In the genomic region with DNA sequence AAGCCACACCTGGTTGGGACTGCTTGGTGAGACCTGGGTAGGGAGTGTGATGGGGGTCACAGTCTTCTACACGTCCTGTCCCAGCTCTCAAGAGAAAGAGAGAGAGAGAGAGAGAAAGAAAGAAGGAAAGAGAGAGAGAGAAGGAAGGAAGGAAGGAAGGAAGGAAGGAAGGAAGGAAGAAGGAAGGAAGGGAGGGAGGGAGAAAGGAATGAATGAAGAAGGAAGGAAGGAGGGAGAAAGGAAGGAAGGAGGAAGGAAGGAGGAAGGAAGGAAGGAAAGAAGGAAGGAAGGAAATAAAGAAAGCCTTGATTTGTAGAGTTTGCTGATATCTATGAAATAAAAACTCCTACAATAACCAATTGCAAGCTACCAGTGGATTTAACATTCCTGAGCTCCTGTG, we compare ENCODE assay signal across 33 cellular contexts. TPM values are rescaled to one million over a fixed set of nuclear protein-coding genes. Genes with fewer than 3 reads are reported as not detected.
"Had no signal": no experiment of that assay in that cellular context is flagged by ENCODE, and none has a peak within 500 bp of the region (broad histone marks: within the 10 kb centered on the region; RNA-seq: fewer than 3 reads in every experiment).

No MANE protein-coding gene starts in this region.

- DNase-seq: activated B cell treated with CpG ODN at 0.5 μM for 24 hours; activated CD4-positive, alpha-beta memory T cell treated with anti-CD3 and anti-CD28 coated beads for 36 hours; activated CD4-positive, alpha-beta T cell treated with anti-CD3 and anti-CD28 coated beads for 4 hours; activated CD4-positive, alpha-beta T cell treated with anti-CD3 and anti-CD28 coated beads, Interleukin-2, amount 50 U/mL, for 1 hour; activated CD4-positive, CD25-positive, alpha-beta regulatory T cell treated with anti-CD3 and anti-CD28 coated beads, Interleukin-2, amount 50 U/mL, for 72 hours; activated CD8-positive, alpha-beta memory T cell treated with anti-CD3 and anti-CD28 coated beads, Interleukin-2, amount 50 U/mL, for 4 hours; activated gamma-delta T cell treated with Interleukin-2 at 50 U/mL for 16 hours; activated naive CD4-positive, alpha-beta T cell treated with anti-CD3 and anti-CD28 coated beads, Interleukin-2, amount 10 ng/mL, durations not matched to agents 7 days and 5 days; activated naive CD8-positive, alpha-beta T cell treated with anti-CD3 and anti-CD28 coated beads for 36 hours; activated T-cell treated with anti-CD3 and anti-CD28 coated beads for 4 hours; activated T-cell treated with anti-CD3 and anti-CD28 coated beads, Interleukin-2, amount 50 U/mL, for 4 hours; amniotic stem cell; brain microvascular endothelial cell; Karpas-422; KBM-7; NCI-H1048; NCI-H1105 treated with DMSO at 0.1 percent for 48 hours; NCI-H1436; NCI-H1694; NCI-H1930; NCI-H2081 treated with DMSO at 0.1 percent for 48 hours; NCI-H226; NCI-H446 treated with DMSO at 0.1 percent for 48 hours; NCI-H524 treated with DMSO at 0.1 percent for 48 hours; SHP77 treated with DMSO at 0.1 percent for 48 hours; T-cell; T-helper 2 cell; T-helper 9 cell had no signal

- ATAC-seq: activated T-cell treated with anti-CD3 and anti-CD28 coated beads, Interleukin-2, amount 50 U/mL, for 4 hours; Panc1; SK-N-SH treated with all-trans-retinoic acid at 6 μM for 48 hours; T-cell had no signal

- H3K27ac Mint-ChIP-seq: activated B cell treated with CpG ODN at 0.5 μM for 24 hours; activated CD4-positive, alpha-beta memory T cell treated with anti-CD3 and anti-CD28 coated beads for 36 hours; activated naive CD4-positive, alpha-beta T cell treated with anti-CD3 and anti-CD28 coated beads, Interleukin-2, amount 10 ng/mL, durations not matched to agents 7 days and 5 days; activated naive CD8-positive, alpha-beta T cell treated with anti-CD3 and anti-CD28 coated beads for 36 hours; activated T-helper 1 cell treated with anti-CD3 and anti-CD28 coated beads, Interleukin-12 subunit alpha, Interleukin-12 subunit beta, Interleukin-2, Interleukin-4 antibody, amounts not matched to agents 30 ng/mL and 10 ng/mL and 1 ng/mL, durations not matched to agents 14 hours and 24 hours and 36 hours; T-cell had no signal

- H3K27ac ChIP-seq: brain microvascular endothelial cell, SJSA1, VCaP had no signal

- H3K4me1 Mint-ChIP-seq: activated B cell treated with CpG ODN at 0.5 μM for 24 hours; activated naive CD4-positive, alpha-beta T cell treated with anti-CD3 and anti-CD28 coated beads, Interleukin-2, amount 10 ng/mL, durations not matched to agents 7 days and 5 days; activated naive CD8-positive, alpha-beta T cell treated with anti-CD3 and anti-CD28 coated beads for 36 hours; T-cell had no signal

- H3K27me3 ChIP-seq: brain microvascular endothelial cell, SJSA1 had no signal

- H3K4me3 Mint-ChIP-seq: activated B cell treated with CpG ODN at 0.5 μM for 24 hours; activated CD4-positive, alpha-beta memory T cell treated with anti-CD3 and anti-CD28 coated beads for 36 hours; activated naive CD4-positive, alpha-beta T cell treated with anti-CD3 and anti-CD28 coated beads, Interleukin-2, amount 10 ng/mL, durations not matched to agents 7 days and 5 days; activated naive CD8-positive, alpha-beta T cell treated with anti-CD3 and anti-CD28 coated beads for 36 hours; activated T-cell treated with anti-CD3 and anti-CD28 coated beads, Interleukin-2, amount 50 U/mL, for 4 hours; activated T-helper 1 cell treated with anti-CD3 and anti-CD28 coated beads, Interleukin-12 subunit alpha, Interleukin-12 subunit beta, Interleukin-2, Interleukin-4 antibody, amounts not matched to agents 30 ng/mL and 10 ng/mL and 1 ng/mL, durations not matched to agents 14 hours and 24 hours and 36 hours; T-cell had no signal

- H3K4me3 ChIP-seq: SJSA1 had no signal

- H3K36me3 ChIP-seq: brain microvascular endothelial cell, SJSA1 had no signal

- H3K36me3 Mint-ChIP-seq: activated CD4-positive, alpha-beta memory T cell treated with anti-CD3 and anti-CD28 coated beads for 36 hours; activated naive CD4-positive, alpha-beta T cell treated with anti-CD3 and anti-CD28 coated beads, Interleukin-2, amount 10 ng/mL, durations not matched to agents 7 days and 5 days; activated naive CD8-positive, alpha-beta T cell treated with anti-CD3 and anti-CD28 coated beads for 36 hours; T-cell had no signal

- H3K27me3 Mint-ChIP-seq: activated CD4-positive, alpha-beta memory T cell treated with anti-CD3 and anti-CD28 coated beads for 36 hours had no signal

- H3K9me3 ChIP-seq: SJSA1 had no signal

- H3K9me3 Mint-ChIP-seq: activated B cell treated with CpG ODN at 0.5 μM for 24 hours; activated CD4-positive, alpha-beta memory T cell treated with anti-CD3 and anti-CD28 coated beads for 36 hours; activated naive CD4-positive, alpha-beta T cell treated with anti-CD3 and anti-CD28 coated beads, Interleukin-2, amount 10 ng/mL, durations not matched to agents 7 days and 5 days; activated naive CD8-positive, alpha-beta T cell treated with anti-CD3 and anti-CD28 coated beads for 36 hours; activated T-cell treated with anti-CD3 and anti-CD28 coated beads, Interleukin-2, amount 50 U/mL, for 4 hours; activated T-helper 1 cell treated with anti-CD3 and anti-CD28 coated beads, Interleukin-12 subunit alpha, Interleukin-12 subunit beta, Interleukin-2, Interleukin-4 antibody, amounts not matched to agents 30 ng/mL and 10 ng/mL and 1 ng/mL, durations not matched to agents 14 hours and 24 hours and 36 hours; T-cell had no signal

RNA-seq across cellular contexts. Expression of gene SOX13, which starts 28.5 kb away (rescaled TPM):
- total RNA-seq: activated B cell treated with CpG ODN at 0.5 μM for 24 hours; activated naive CD8-positive, alpha-beta T cell treated with anti-CD3 and anti-CD28 coated beads for 36 hours had no signal
